11 cellular contexts compared by ENCODE assay signal in the genomic region with DNA sequence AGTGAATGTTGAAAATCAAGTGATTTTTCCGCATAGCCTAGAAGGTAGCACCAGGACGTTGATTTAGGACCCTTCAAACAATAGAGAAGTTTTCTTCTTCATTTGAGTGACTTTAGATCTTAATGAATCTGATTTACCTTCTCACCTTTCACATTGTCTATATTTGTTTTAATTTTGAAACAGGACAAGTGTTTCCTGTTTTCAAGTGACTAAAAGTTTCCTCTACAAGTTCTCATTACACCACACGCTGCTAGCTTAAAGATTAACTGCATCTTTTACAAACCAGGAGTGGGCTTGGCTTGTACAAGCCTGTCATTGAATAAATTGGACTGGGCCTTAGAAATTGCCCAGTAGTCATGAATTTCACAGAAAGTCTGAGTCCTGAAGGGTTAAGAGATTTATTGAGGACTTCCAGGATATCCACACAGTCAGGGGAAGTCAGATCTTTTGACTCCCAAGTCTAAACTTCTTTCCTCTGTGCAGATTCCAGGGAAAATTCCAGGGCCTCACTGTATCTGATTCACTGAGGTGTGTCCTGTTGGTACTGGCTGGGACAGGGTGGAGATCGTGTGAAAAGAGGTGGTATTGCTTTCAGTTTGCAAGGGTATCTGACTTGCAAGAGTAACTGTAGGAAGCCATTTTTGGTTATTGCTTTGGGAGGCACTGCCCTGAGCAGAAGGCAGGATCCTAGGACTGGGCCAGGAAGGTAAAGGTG. TPM values are rescaled to one million over a fixed set of nuclear protein-coding genes. Genes with fewer than 3 reads are reported as not detected.
DNase-seq lines count a peak whose midpoint lies in the region; ATAC-seq and TF ChIP-seq lines count a peak whose summit lies in the region.
"Had no signal": no experiment of that assay in that cellular context is flagged by ENCODE, and none has a peak within 500 bp of the region (broad histone marks: within the 10 kb centered on the region; RNA-seq: fewer than 3 reads in every experiment).

No MANE protein-coding gene starts in this region.

- DNase-seq in activated naive CD4-positive, alpha-beta T cell treated with anti-CD3 and anti-CD28 coated beads, Interleukin-2, amount 50 U/mL, for 16 hours, result no peak
- no peak for DNase-seq in activated B cell treated with CpG ODN at 0.5 μM for 24 hours
- no peak for DNase-seq in type B pancreatic cell (ENCODE audit: extremely low spot score, unreplicated experiment)
- no peak for DNase-seq in KG1 (lab: John Stamatoyannopoulos, UW)
- DNase-seq in NCI-H446 (lab: John Stamatoyannopoulos, UW), result no peak
- DNase-seq: C1 segment of cervical spinal cord; stimulated activated CD4-positive, alpha-beta T cell treated with anti-CD3 and anti-CD28 coated beads, Interleukin-2, amount 100 ng/mL, for 48 hours had no signal

- intact Hi-C loops in activated B cell treated with CpG ODN at 0.5 μM for 24 hours (cut with micrococcal nuclease), result loop anchor here (5.0 to 10.0 kb wide), 2 partner anchors 485 to 1527 kb away; a partner anchor contains a TSS

- peaks cover 29% of the 10 kb centered on the region for H3K27me3 Mint-ChIP-seq in activated naive CD4-positive, alpha-beta T cell treated with anti-CD3 and anti-CD28 coated beads, Interleukin-2, amount 50 U/mL, for 24 hours
- H3K27me3 Mint-ChIP-seq in activated B cell treated with CpG ODN at 0.5 μM for 24 hours (peaks cover 22% of the 10 kb centered on the region), type B pancreatic cell (peaks cover 54% of the 10 kb centered on the region)

- H3K27ac Mint-ChIP-seq in activated naive CD4-positive, alpha-beta T cell treated with anti-CD3 and anti-CD28 coated beads, Interleukin-2, amount 50 U/mL, for 24 hours, result no peak overlapping the region
- H3K27ac Mint-ChIP-seq in activated B cell treated with CpG ODN at 0.5 μM for 24 hours (peak overlapping the region; percentile 19), type B pancreatic cell (peak overlapping the region; percentile 87)

- H3K4me3 Mint-ChIP-seq in activated naive CD4-positive, alpha-beta T cell treated with anti-CD3 and anti-CD28 coated beads, Interleukin-2, amount 50 U/mL, for 24 hours, result peak overlapping the region; percentile 30
- H3K4me3 Mint-ChIP-seq in activated B cell treated with CpG ODN at 0.5 μM for 24 hours (peak overlapping the region; percentile 3), type B pancreatic cell (peak overlapping the region; percentile 71)

- CTCF ChIA-PET in activated B cell treated with CpG ODN at 0.5 μM for 24 hours (lab: Charles Lee), result no interaction called here

- H3K4me1 Mint-ChIP-seq in activated naive CD4-positive, alpha-beta T cell treated with anti-CD3 and anti-CD28 coated beads, Interleukin-2, amount 50 U/mL, for 24 hours, result peaks cover 22% of the 10 kb centered on the region
- H3K4me1 Mint-ChIP-seq in activated B cell treated with CpG ODN at 0.5 μM for 24 hours (peaks cover 56% of the 10 kb centered on the region), type B pancreatic cell (ENCODE audit: unreplicated experiment) (peaks cover 38% of the 10 kb centered on the region)

- POLR2A ChIA-PET in activated B cell treated with CpG ODN at 0.5 μM for 24 hours (lab: Charles Lee), result no interaction called here

- no peaks in the 10 kb centered on the region for H3K36me3 Mint-ChIP-seq in activated naive CD4-positive, alpha-beta T cell treated with anti-CD3 and anti-CD28 coated beads, Interleukin-2, amount 50 U/mL, for 24 hours
- H3K36me3 Mint-ChIP-seq in activated B cell treated with CpG ODN at 0.5 μM for 24 hours (ENCODE audit: low read depth) (peaks cover 10% of the 10 kb centered on the region), type B pancreatic cell (peaks cover 5% of the 10 kb centered on the region)

- H3K9me3 Mint-ChIP-seq in activated naive CD4-positive, alpha-beta T cell treated with anti-CD3 and anti-CD28 coated beads, Interleukin-2, amount 50 U/mL, for 24 hours, result peaks cover 7% of the 10 kb centered on the region
- H3K9me3 Mint-ChIP-seq in activated B cell treated with CpG ODN at 0.5 μM for 24 hours, result no peaks in the 10 kb centered on the region
- H3K9me3 Mint-ChIP-seq in type B pancreatic cell, result peaks cover 5% of the 10 kb centered on the region

- TF ChIP-seq CTCF in activated B cell treated with CpG ODN at 0.5 μM for 24 hours (IDR thresholded peaks at IDR 0.05), result no peak
- TF ChIP-seq CTCF in type B pancreatic cell (conservative IDR thresholded peaks at IDR 0.05), result no peak

- ATAC-seq in HG02970 (IDR thresholded peaks at IDR 0.05; ENCODE audit: low FRiP score, unreplicated experiment) (peak; percentile 46), activated B cell treated with CpG ODN at 0.5 μM for 24 hours (ENCODE audit: low read depth) (peak; percentile 20), SK-N-SH treated with all-trans-retinoic acid at 6 μM for 48 hours (no peak; the same call in 2 of the 3 replicates)

TF ChIP-seq in SK-N-SH treated with all-trans-retinoic acid at 6 μM for 48 hours, 23 proteins besides CTCF, POLR2A, EP300 and RAD21:
- no peak for TF ChIP-seq ZC3H10 (CRISPR knock-in tag; IDR thresholded peaks at IDR 0.05)
- no peak for TF ChIP-seq ZNF565 (CRISPR knock-in tag; conservative IDR thresholded peaks at IDR 0.05; ENCODE audit: low read depth)
- no peak for TF ChIP-seq RARB (CRISPR knock-in tag; IDR thresholded peaks at IDR 0.05)
- TF ChIP-seq ESRRG (CRISPR knock-in tag; IDR thresholded peaks at IDR 0.05), result no peak
- TF ChIP-seq, protein P1, sequence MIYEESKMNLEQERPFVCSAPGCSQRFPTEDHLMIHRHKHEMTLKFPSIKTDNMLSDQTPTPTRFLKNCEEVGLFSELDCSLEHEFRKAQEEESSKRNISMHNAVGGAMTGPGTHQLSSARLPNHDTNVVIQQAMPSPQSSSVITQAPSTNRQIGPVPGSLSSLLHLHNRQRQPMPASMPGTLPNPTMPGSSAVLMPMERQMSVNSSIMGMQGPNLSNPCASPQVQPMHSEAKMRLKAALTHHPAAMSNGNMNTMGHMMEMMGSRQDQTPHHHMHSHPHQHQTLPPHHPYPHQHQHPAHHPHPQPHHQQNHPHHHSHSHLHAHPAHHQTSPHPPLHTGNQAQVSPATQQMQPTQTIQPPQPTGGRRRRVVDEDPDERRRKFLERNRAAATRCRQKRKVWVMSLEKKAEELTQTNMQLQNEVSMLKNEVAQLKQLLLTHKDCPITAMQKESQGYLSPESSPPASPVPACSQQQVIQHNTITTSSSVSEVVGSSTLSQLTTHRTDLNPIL (CRISPR knock-in tag; IDR thresholded peaks at IDR 0.05; ENCODE audit: low read depth), result no peak
- no peak for TF ChIP-seq ZFP30 (CRISPR knock-in tag; IDR thresholded peaks at IDR 0.05)
- TF ChIP-seq OSR1 (CRISPR knock-in tag; IDR thresholded peaks at IDR 0.05), result no peak
- TF ChIP-seq BACH2 (CRISPR knock-in tag; IDR thresholded peaks at IDR 0.05; ENCODE audit: borderline replicate concordance), result no peak
- TF ChIP-seq TCF4 (CRISPR knock-in tag; IDR thresholded peaks at IDR 0.05; ENCODE audit: borderline replicate concordance), result no peak
- TF ChIP-seq ZFP3 (CRISPR knock-in tag; IDR thresholded peaks at IDR 0.05), result no peak
- no peak for TF ChIP-seq CSDC2 (CRISPR knock-in tag; IDR thresholded peaks at IDR 0.05)
- TF ChIP-seq, protein P2, sequence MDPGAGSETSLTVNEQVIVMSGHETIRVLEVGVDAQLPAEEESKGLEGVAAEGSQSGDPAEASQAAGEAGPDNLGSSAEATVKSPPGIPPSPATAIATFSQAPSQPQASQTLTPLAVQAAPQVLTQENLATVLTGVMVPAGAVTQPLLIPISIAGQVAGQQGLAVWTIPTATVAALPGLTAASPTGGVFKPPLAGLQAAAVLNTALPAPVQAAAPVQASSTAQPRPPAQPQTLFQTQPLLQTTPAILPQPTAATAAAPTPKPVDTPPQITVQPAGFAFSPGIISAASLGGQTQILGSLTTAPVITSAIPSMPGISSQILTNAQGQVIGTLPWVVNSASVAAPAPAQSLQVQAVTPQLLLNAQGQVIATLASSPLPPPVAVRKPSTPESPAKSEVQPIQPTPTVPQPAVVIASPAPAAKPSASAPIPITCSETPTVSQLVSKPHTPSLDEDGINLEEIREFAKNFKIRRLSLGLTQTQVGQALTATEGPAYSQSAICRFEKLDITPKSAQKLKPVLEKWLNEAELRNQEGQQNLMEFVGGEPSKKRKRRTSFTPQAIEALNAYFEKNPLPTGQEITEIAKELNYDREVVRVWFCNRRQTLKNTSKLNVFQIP (CRISPR knock-in tag; IDR thresholded peaks at IDR 0.05; ENCODE audit: borderline replicate concordance, low read depth), result no peak
- TF ChIP-seq TOX (CRISPR knock-in tag; IDR thresholded peaks at IDR 0.05; ENCODE audit: borderline replicate concordance), result no peak

RNA-seq across cellular contexts. Expression of a gene that starts 3.4 kb away (rescaled TPM):
- total RNA-seq in activated B cell treated with CpG ODN at 0.5 μM for 24 hours (12.4 and 12.7 TPM in 2 replicates), type B pancreatic cell (ENCODE audit: low replicate concordance) (7.0 and 22.4 TPM in 2 replicates)
- total RNA-seq: SK-MEL-5 had no signal

Comparison
In these comparisons a context has a peak if more than half of its experiments do, and no peak if none do; other contexts are left out.
1. H3K4me3 Mint-ChIP-seq: peak in every context shown above with its lines; median percentile 71 in type B pancreatic cell; 30 in activated naive CD4-positive, alpha-beta T cell treated with anti-CD3 and anti-CD28 coated beads, Interleukin-2, amount 50 U/mL, for 24 hours; 3 in activated B cell treated with CpG ODN at 0.5 μM for 24 hours.